ENCODE assay signal across 15 cellular contexts in the genomic region with DNA sequence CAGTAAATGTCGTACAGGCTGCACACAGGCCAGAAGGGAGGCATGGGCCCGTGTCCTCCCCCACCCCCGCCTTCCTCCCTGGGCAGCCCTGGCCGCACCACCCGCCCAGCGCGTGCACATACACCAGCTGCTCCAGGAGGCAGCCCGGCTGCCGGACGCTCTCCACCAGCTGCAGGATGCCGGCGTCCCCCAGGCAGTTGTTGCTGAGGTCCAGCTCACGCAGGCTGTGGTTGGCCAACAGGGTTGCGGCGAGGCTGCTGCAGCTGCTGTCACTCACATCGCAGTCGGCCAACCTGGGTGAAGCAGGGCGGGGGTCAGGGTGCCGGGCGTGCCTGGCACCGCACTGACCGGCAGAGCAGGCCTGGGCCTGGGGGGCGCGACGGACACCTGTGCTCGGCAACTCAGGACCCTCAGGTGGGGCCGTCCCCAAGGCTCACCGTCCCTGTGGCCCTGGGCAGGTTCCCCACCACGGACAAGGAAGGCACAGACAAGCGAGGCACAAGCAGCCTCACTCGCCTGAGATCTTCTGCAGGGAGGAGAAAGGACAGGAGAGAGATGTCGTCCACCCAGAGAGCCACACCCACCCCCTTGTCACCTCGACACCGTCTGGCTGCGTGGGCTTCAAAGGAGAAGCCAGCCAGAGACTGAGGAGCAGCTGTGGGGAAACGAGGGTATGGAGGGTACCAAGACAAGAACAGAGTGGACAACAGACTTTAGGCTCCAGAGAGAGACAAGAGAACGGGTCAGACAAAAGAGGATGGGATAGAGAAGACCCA. TPM values are rescaled to one million over a fixed set of nuclear protein-coding genes. Genes with fewer than 3 reads are reported as not detected.
DNase-seq lines count a peak whose midpoint lies in the region; ATAC-seq, FAIRE-seq and TF ChIP-seq lines count a peak whose summit lies in the region.
"Had no signal": no experiment of that assay in that cellular context is flagged by ENCODE, and none has a peak within 500 bp of the region (broad histone marks: within the 10 kb centered on the region; RNA-seq: fewer than 3 reads in every experiment).

No MANE protein-coding gene starts in this region.

- no peak overlapping the region for H2AFZ ChIP-seq in K562 (ENCODE audit: low read depth, low read length)

- H3K27ac Mint-ChIP-seq in natural killer cell: no peak overlapping the region
- H3K27ac Mint-ChIP-seq: natural killer cell treated with Interleukin-12 subunit alpha and Interleukin-12 subunit beta and Interleukin-15 and Interleukin-18, amount 100 ng/mL, for 72 hours had no signal

- H4K20me1 ChIP-seq in K562 (replicated peaks; ENCODE audit: control insufficient read depth, insufficient read depth, low read length): no peaks in the 10 kb centered on the region

- H3K27me3 ChIP-seq in left ventricle myocardium inferior (ENCODE audit: low read depth) (no peaks in the 10 kb centered on the region), K562 (ENCODE audit: control insufficient read depth in 2 of 2, insufficient read depth in 2 of 2, low read length in 2 of 2) (no peaks in the 10 kb centered on the region)

- CTCF ChIA-PET in K562 (lab: Yijun Ruan, JAX; ENCODE audit: low intra/inter-chr PET ratio): no interaction called here

- WGBS in K562 (ENCODE audit: insufficient coverage, low coverage, missing lambda C conversion rate): 84% methylated on average over 24 of the region's 37 CpGs

- intact Hi-C loops in left ventricle myocardium superior (cut with micrococcal nuclease) (no loop called here), left ventricle myocardium inferior (cut with micrococcal nuclease) (no loop called here), K562 (cut with micrococcal nuclease) (no loop called here), natural killer cell (cut with micrococcal nuclease) (no loop called here)

- no peaks in the 10 kb centered on the region for H3K27me3 Mint-ChIP-seq in natural killer cell (ENCODE audit: low read depth in 2 of 2)
- H3K27me3 Mint-ChIP-seq: natural killer cell treated with Interleukin-12 subunit alpha and Interleukin-12 subunit beta and Interleukin-15 and Interleukin-18, amount 100 ng/mL, for 72 hours had no signal

- in situ Hi-C loops in K562 (cut with MboI): no loop called here

- DNase-seq in left ventricle myocardium superior (peak; percentile 25), left ventricle myocardium inferior (no peak), K562 (ENCODE audit: extremely low read depth in 1 of 4, low spot score in 3 of 4) (no peak), middle frontal gyrus (ENCODE audit: extremely low spot score, low spot score) (peak; percentile 64), NCI-H128 (lab: John Stamatoyannopoulos, UW; ENCODE audit: unreplicated experiment) (no peak), AG08395 (ENCODE audit: low spot score) (no peak), natural killer cell (no peak)
- DNase-seq: activated CD8-positive, alpha-beta memory T cell treated with anti-CD3 and anti-CD28 coated beads, Interleukin-2, amount 50 U/mL, for 48 hours; DND-41; NCI-H1694 had no signal

- H3K4me3 ChIP-seq in left ventricle myocardium inferior (no peak overlapping the region), K562 (no peak overlapping the region)
- H3K4me3 ChIP-seq: HAP-1 had no signal

- H3K79me2 ChIP-seq in K562 (ENCODE audit: control insufficient read depth, insufficient read depth, low read length): peaks cover 5% of the 10 kb centered on the region; the same call in 2 of the 3 replicates

- BruUV-seq in K562 (replicated peaks; lab: Mats Ljungman, UMichigan): no TSS peak

- peaks cover 86% of the 10 kb centered on the region for H3K36me3 ChIP-seq in left ventricle myocardium inferior
- H3K36me3 ChIP-seq in K562 (ENCODE audit: control insufficient read depth, insufficient read depth, low read length): peaks cover 89% of the 10 kb centered on the region

- H3K27ac ChIP-seq in left ventricle myocardium inferior (replicated peaks) (no peak overlapping the region), K562 (ENCODE audit: extremely low read depth, low read depth, low read length) (no peak overlapping the region)

- no peak for TF ChIP-seq RAD21 in K562 (CRISPR knock-in tag; conservative IDR thresholded peaks at IDR 0.05 in 1 of 2, IDR thresholded peaks at IDR 0.05 in 1 of 2)

- H3K36me3 Mint-ChIP-seq in natural killer cell: peaks cover 9% of the 10 kb centered on the region

- POLR2A ChIA-PET in K562 (lab: Yijun Ruan, JAX): interaction anchor here (0.5 to 0.6 kb wide), 3 partner anchors 11 to 102 kb away, joined by 3 to 4 read pairs (median 3); no protein-coding TSS in a partner anchor

- no peak for FAIRE-seq in K562 (lab: Jason Lieb, UNC)
- FAIRE-seq: keratinocyte had no signal

- H3K9me3 Mint-ChIP-seq in natural killer cell: no peaks in the 10 kb centered on the region
- H3K9me3 Mint-ChIP-seq: natural killer cell treated with Interleukin-12 subunit alpha and Interleukin-12 subunit beta and Interleukin-15 and Interleukin-18, amount 100 ng/mL, for 72 hours had no signal

- no peak overlapping the region for H3K4me2 ChIP-seq in K562 (ENCODE audit: insufficient read depth, low read length)

- no peaks in the 10 kb centered on the region for H3K9me3 ChIP-seq in left ventricle myocardium inferior (replicated peaks)
- H3K9me3 ChIP-seq in K562 (replicated peaks; ENCODE audit: control insufficient read depth, insufficient read depth, low read depth, low read length): peaks cover 4% of the 10 kb centered on the region
- H3K9me3 ChIP-seq: HAP-1 had no signal

- ATAC-seq in left ventricle myocardium superior (no peak), K562 (no peak), HG02852 (IDR thresholded peaks at IDR 0.05; ENCODE audit: unreplicated experiment) (no peak), natural killer cell (no peak)
- ATAC-seq: natural killer cell treated with Interleukin-12 subunit alpha and Interleukin-12 subunit beta and Interleukin-15 and Interleukin-18, amount 100 ng/mL, for 72 hours had no signal

- no peak for TF ChIP-seq EP300 in K562 (IDR thresholded peaks at IDR 0.05; ENCODE audit: low read length)

- TF ChIP-seq POLR2A in K562 (conservative IDR thresholded peaks at IDR 0.05): 0 out of 2 replicates have a peak, but pooled peaks have one; percentile 46

- peaks cover 3% of the 10 kb centered on the region for H3K9me1 ChIP-seq in K562 (ENCODE audit: control insufficient read depth, insufficient read depth, low read length)

- no peak overlapping the region for H3K4me3 Mint-ChIP-seq in natural killer cell
- H3K4me3 Mint-ChIP-seq: natural killer cell treated with Interleukin-12 subunit alpha and Interleukin-12 subunit beta and Interleukin-15 and Interleukin-18, amount 100 ng/mL, for 72 hours had no signal

- peaks cover 0 to 7% of the 10 kb centered on the region in 2 donors for H3K4me1 Mint-ChIP-seq in natural killer cell

- TF ChIP-seq CTCF in left ventricle myocardium inferior (IDR thresholded peaks at IDR 0.05; ENCODE audit: borderline replicate concordance) (no peak), K562 (IDR thresholded peaks at IDR 0.05 in 2 of 3, conservative IDR thresholded peaks at IDR 0.05 in 1 of 3; ENCODE audit: insufficient read depth in 2 of 3, low read depth in 1 of 3, low read length in 3 of 3) (no peak), natural killer cell (IDR thresholded peaks at IDR 0.05) (no peak)

- H3K4me1 ChIP-seq in left ventricle myocardium inferior (peaks cover 45% of the 10 kb centered on the region), K562 (replicated peaks in 1 of 2; ENCODE audit: control insufficient read depth in 2 of 2, insufficient read depth in 2 of 2, low read length in 2 of 2) (peaks cover 0 to 47% of the 10 kb centered on the region in 2 experiments; a peak in 2 of 5 replicates)
- H3K4me1 ChIP-seq: HAP-1 had no signal

- H3K9ac ChIP-seq in K562 (ENCODE audit: insufficient read depth in 1 of 2, low read depth in 2 of 2, low read length in 2 of 2): peak overlapping the region in 1 of 2 experiments; percentile 35; a peak in 1 of 4 replicates

RNA-seq across cellular contexts. Expression of gene RNH1, which starts 12.1 kb away (rescaled TPM):
- total RNA-seq in left ventricle myocardium superior (171 TPM), left ventricle myocardium inferior (142 TPM), K562 (2014; rRNA removed) (159 and 178 TPM in 2 replicates), K562 (2014; rRNA removed; fragmentation: Illumina TruSeq; extraction: Trizol) (12.9 and 20.3 TPM in 2 replicates), K562 (2015; rRNA removed; fragmentation: Illumina TruSeq; extraction: Trizol) (97.2 and 102 TPM in 2 replicates), K562 (2021) (160 and 164 TPM in 2 replicates), natural killer cell (100 to 1,000 TPM; 113 to 120 (median 118) TPM)
- total RNA-seq in K562 (2011; cell fraction: chromatin; rRNA removed; ENCODE audit: low replicate concordance): 70.8 and 222 TPM in 2 replicates
- total RNA-seq in K562 (2011; cell fraction: nucleolus; rRNA removed): 197 and 200 TPM in 2 replicates
- total RNA-seq in K562 (2011; cell fraction: nucleoplasm; rRNA removed): 94.3 and 102 TPM in 2 replicates
- polyA plus RNA-seq in K562 (2011; rRNA removed) (38.5 and 71.1 TPM in 2 replicates), K562 (2014; fragmentation: Illumina TruSeq; extraction: Trizol) (44.3 and 107 TPM in 2 replicates), K562 (2014; fragmentation: Nextera tagmentation; extraction: Ambion mirVana) (10 to 100 TPM in 1 of 2 experiments, 1 to 10 TPM in 1; 2.5 to 11.8 TPM), K562 (2014; rRNA removed) (104 and 114 TPM in 2 replicates)
- 53.4 and 159 TPM in 2 replicates for polyA plus RNA-seq in K562 (2011; cell fraction: cytosol; rRNA removed)
- polyA plus RNA-seq in K562 (2011; cell fraction: nucleus; rRNA removed): 178 and 263 TPM in 2 replicates
- polyA plus RNA-seq in K562 (2012): 144 and 249 TPM in 2 replicates
- polyA minus RNA-seq in K562 (2011; rRNA and poly(A)+ RNA removed): 18.1 and 34.7 TPM in 2 replicates
- 72.0 and 82.7 TPM in 2 replicates for polyA minus RNA-seq in K562 (2011; cell fraction: cytosol; rRNA and poly(A)+ RNA removed)
- polyA minus RNA-seq in K562 (2011; cell fraction: nucleus; rRNA and poly(A)+ RNA removed): 72.2 and 76.6 TPM in 2 replicates

RNA-seq across cellular contexts. Expression of gene HRAS, which starts 40.4 kb away (rescaled TPM):
- 67.1 TPM for total RNA-seq in left ventricle myocardium superior
- 55.9 TPM for total RNA-seq in left ventricle myocardium inferior
- total RNA-seq in K562 (2011; cell fraction: chromatin; rRNA removed; ENCODE audit: low replicate concordance): 31.9 and 88.4 TPM in 2 replicates
- 70.2 and 80.9 TPM in 2 replicates for total RNA-seq in K562 (2011; cell fraction: nucleolus; rRNA removed)
- total RNA-seq in K562 (2011; cell fraction: nucleoplasm; rRNA removed): 37.3 and 47.9 TPM in 2 replicates
- total RNA-seq in K562 (2014; rRNA removed): 73.5 and 75.9 TPM in 2 replicates
- total RNA-seq in K562 (2014; rRNA removed; fragmentation: Illumina TruSeq; extraction: Trizol): 11.3 and 16.8 TPM in 2 replicates
- 41.3 and 43.3 TPM in 2 replicates for total RNA-seq in K562 (2015; rRNA removed; fragmentation: Illumina TruSeq; extraction: Trizol)
- total RNA-seq in K562 (2021): 64.9 and 68.5 TPM in 2 replicates
- polyA plus RNA-seq in K562 (2011; rRNA removed): 29.6 and 34.9 TPM in 2 replicates
- 39.3 and 69.6 TPM in 2 replicates for polyA plus RNA-seq in K562 (2011; cell fraction: cytosol; rRNA removed)
- polyA plus RNA-seq in K562 (2011; cell fraction: nucleus; rRNA removed): 98.3 and 113 TPM in 2 replicates
- 47.4 and 91.9 TPM in 2 replicates for polyA plus RNA-seq in K562 (2012)
- 28.0 and 46.2 TPM in 2 replicates for polyA plus RNA-seq in K562 (2014; fragmentation: Illumina TruSeq; extraction: Trizol)
- 1 to 10 TPM; 2.8 to 5.8 TPM for polyA plus RNA-seq in K562 (2014; fragmentation: Nextera tagmentation; extraction: Ambion mirVana)
- 52.0 and 61.3 TPM in 2 replicates for polyA plus RNA-seq in K562 (2014; rRNA removed)
- polyA minus RNA-seq in K562 (2011; rRNA and poly(A)+ RNA removed): 17.3 and 37.2 TPM in 2 replicates
- polyA minus RNA-seq in K562 (2011; cell fraction: cytosol; rRNA and poly(A)+ RNA removed): 18.2 and 20.6 TPM in 2 replicates
- polyA minus RNA-seq in K562 (2011; cell fraction: nucleus; rRNA and poly(A)+ RNA removed): 13.1 and 25.3 TPM in 2 replicates
- total RNA-seq in natural killer cell: 10 to 100 TPM; 27.6 to 35.0 (median 30.6) TPM

RNA-seq across cellular contexts. Expression of gene LRRC56, which starts 42.4 kb away (rescaled TPM):
- total RNA-seq in left ventricle myocardium superior: 0.22 TPM
- 0.25 TPM for total RNA-seq in left ventricle myocardium inferior
- 8.0 and 39.1 TPM in 2 replicates for total RNA-seq in K562 (2011; cell fraction: chromatin; rRNA removed; ENCODE audit: low replicate concordance)
- 24.1 and 24.3 TPM in 2 replicates for total RNA-seq in K562 (2011; cell fraction: nucleolus; rRNA removed)
- total RNA-seq in K562 (2011; cell fraction: nucleoplasm; rRNA removed): 9.9 and 12.5 TPM in 2 replicates
- 1.5 and 1.6 TPM in 2 replicates for total RNA-seq in K562 (2014; rRNA removed)
- total RNA-seq in K562 (2014; rRNA removed; fragmentation: Illumina TruSeq; extraction: Trizol): 0.13 and 0.22 TPM in 2 replicates
- total RNA-seq in K562 (2015; rRNA removed; fragmentation: Illumina TruSeq; extraction: Trizol): 1.0 and 1.3 TPM in 2 replicates
- 3.4 and 4.5 TPM in 2 replicates for total RNA-seq in K562 (2021)
- 1.0 and 1.6 TPM in 2 replicates for polyA plus RNA-seq in K562 (2011; rRNA removed)
- polyA plus RNA-seq in K562 (2011; cell fraction: cytosol; rRNA removed): 0.84 and 3.6 TPM in 2 replicates
- 11.6 and 26.8 TPM in 2 replicates for polyA plus RNA-seq in K562 (2011; cell fraction: nucleus; rRNA removed)
- polyA plus RNA-seq in K562 (2012): 3.3 and 10.8 TPM in 2 replicates
- 0.61 and 1.4 TPM in 2 replicates for polyA plus RNA-seq in K562 (2014; fragmentation: Illumina TruSeq; extraction: Trizol)
- under 1 TPM in 1 of 2 experiments, not detected in 1; 0.03 TPM for polyA plus RNA-seq in K562 (2014; fragmentation: Nextera tagmentation; extraction: Ambion mirVana)
- 3.6 and 4.3 TPM in 2 replicates for polyA plus RNA-seq in K562 (2014; rRNA removed)
- 0.45 and 0.77 TPM in 2 replicates for polyA minus RNA-seq in K562 (2011; rRNA and poly(A)+ RNA removed)
- polyA minus RNA-seq in K562 (2011; cell fraction: cytosol; rRNA and poly(A)+ RNA removed): 0.86 and 1.1 TPM in 2 replicates
- 3.6 and 4.6 TPM in 2 replicates for polyA minus RNA-seq in K562 (2011; cell fraction: nucleus; rRNA and poly(A)+ RNA removed)
- 1 to 10 TPM; 1.5 to 2.4 (median 2.2) TPM for total RNA-seq in natural killer cell

RNA-seq across cellular contexts. Expression of gene PTDSS2, which starts 44.9 kb away (rescaled TPM):
- total RNA-seq in left ventricle myocardium superior: 31.8 TPM
- total RNA-seq in left ventricle myocardium inferior: 30.2 TPM
- 105 and 295 TPM in 2 replicates for total RNA-seq in K562 (2011; cell fraction: chromatin; rRNA removed; ENCODE audit: low replicate concordance)
- 221 and 222 TPM in 2 replicates for total RNA-seq in K562 (2011; cell fraction: nucleolus; rRNA removed)
- total RNA-seq in K562 (2011; cell fraction: nucleoplasm; rRNA removed): 123 and 136 TPM in 2 replicates
- total RNA-seq in K562 (2014; rRNA removed): 42.4 and 61.4 TPM in 2 replicates
- 7.7 and 10.3 TPM in 2 replicates for total RNA-seq in K562 (2014; rRNA removed; fragmentation: Illumina TruSeq; extraction: Trizol)
- total RNA-seq in K562 (2015; rRNA removed; fragmentation: Illumina TruSeq; extraction: Trizol): 17.2 and 19.2 TPM in 2 replicates
- 51.4 and 53.9 TPM in 2 replicates for total RNA-seq in K562 (2021)
- 22.4 and 36.2 TPM in 2 replicates for polyA plus RNA-seq in K562 (2011; rRNA removed)
- polyA plus RNA-seq in K562 (2011; cell fraction: cytosol; rRNA removed): 31.4 and 55.2 TPM in 2 replicates
- polyA plus RNA-seq in K562 (2011; cell fraction: nucleus; rRNA removed): 204 and 221 TPM in 2 replicates
- polyA plus RNA-seq in K562 (2012): 33.8 and 52.0 TPM in 2 replicates
- 16.9 and 25.2 TPM in 2 replicates for polyA plus RNA-seq in K562 (2014; fragmentation: Illumina TruSeq; extraction: Trizol)
- 1 to 10 TPM in 1 of 2 experiments, under 1 TPM in 1; 0.45 to 1.1 TPM for polyA plus RNA-seq in K562 (2014; fragmentation: Nextera tagmentation; extraction: Ambion mirVana)
- 36.8 and 38.3 TPM in 2 replicates for polyA plus RNA-seq in K562 (2014; rRNA removed)
- polyA minus RNA-seq in K562 (2011; rRNA and poly(A)+ RNA removed): 21.0 and 25.3 TPM in 2 replicates
- polyA minus RNA-seq in K562 (2011; cell fraction: cytosol; rRNA and poly(A)+ RNA removed): 26.6 and 30.7 TPM in 2 replicates
- polyA minus RNA-seq in K562 (2011; cell fraction: nucleus; rRNA and poly(A)+ RNA removed): 37.0 and 51.1 TPM in 2 replicates
- total RNA-seq in natural killer cell: 10 to 100 TPM; 21.5 to 25.1 (median 23.4) TPM

RNA-seq across cellular contexts. Expression of gene ANO9, which starts 53.1 kb away (rescaled TPM):
- total RNA-seq in left ventricle myocardium superior (1.3 TPM), left ventricle myocardium inferior (0.11 TPM), K562 (2014; rRNA removed) (4.9 and 5.1 TPM in 2 replicates), K562 (2014; rRNA removed; fragmentation: Illumina TruSeq; extraction: Trizol) (1.0 and 1.1 TPM in 2 replicates), K562 (2015; rRNA removed; fragmentation: Illumina TruSeq; extraction: Trizol) (3.8 TPM in 2 replicates), K562 (2021) (9.3 and 14.5 TPM in 2 replicates), natural killer cell (10 to 100 TPM; 15.1 to 21.3 (median 15.1) TPM)
- total RNA-seq in K562 (2011; cell fraction: chromatin; rRNA removed; ENCODE audit: low replicate concordance): 28.4 and 83.6 TPM in 2 replicates
- total RNA-seq in K562 (2011; cell fraction: nucleolus; rRNA removed): 54.4 and 56.8 TPM in 2 replicates
- total RNA-seq in K562 (2011; cell fraction: nucleoplasm; rRNA removed): 33.9 and 40.5 TPM in 2 replicates
- polyA plus RNA-seq in K562 (2011; rRNA removed) (5.4 and 19.1 TPM in 2 replicates), K562 (2014; fragmentation: Illumina TruSeq; extraction: Trizol) (4.5 and 5.5 TPM in 2 replicates), K562 (2014; fragmentation: Nextera tagmentation; extraction: Ambion mirVana) (under 1 TPM; 0.20 to 0.27 TPM), K562 (2014; rRNA removed) (10.7 and 10.8 TPM in 2 replicates)
- polyA plus RNA-seq in K562 (2011; cell fraction: cytosol; rRNA removed): 4.1 and 4.3 TPM in 2 replicates
- polyA plus RNA-seq in K562 (2011; cell fraction: nucleus; rRNA removed): 179 and 200 TPM in 2 replicates
- polyA plus RNA-seq in K562 (2012): 11.4 and 33.5 TPM in 2 replicates
- polyA minus RNA-seq in K562 (2011; rRNA and poly(A)+ RNA removed): 1.3 and 1.4 TPM in 2 replicates
- polyA minus RNA-seq in K562 (2011; cell fraction: cytosol; rRNA and poly(A)+ RNA removed): 2.9 and 3.2 TPM in 2 replicates
- polyA minus RNA-seq in K562 (2011; cell fraction: nucleus; rRNA and poly(A)+ RNA removed): 19.4 and 27.1 TPM in 2 replicates
- total RNA-seq: SK-MEL-5 had no signal

Comparison
In these comparisons a context has a peak if more than half of its experiments do, and no peak if none do; other contexts are left out.
1. DNase-seq: peak in left ventricle myocardium superior (single experiment) and middle frontal gyrus (single experiment); none in left ventricle myocardium inferior (single experiment), K562 (0 of 4), NCI-H128 (single experiment), AG08395 (single experiment) and natural killer cell (single experiment).